ENCODE assay signal across 8 cellular contexts in genomic region chr6:137589067-137589848, GRCh38.
DNase-seq lines count a peak whose midpoint lies in the region; ATAC-seq and TF ChIP-seq lines count a peak whose summit lies in the region.

No MANE protein-coding gene starts in this region.

- H3K79me2 ChIP-seq in mesendoderm (ENCODE audit: control insufficient read depth, insufficient read depth, low read length), result no peaks in the 10 kb centered on the region

- H3K27ac ChIP-seq in IMR-90 (ENCODE audit: insufficient read depth, low read length), result no peak overlapping the region
- H3K27ac ChIP-seq in breast epithelium, result no peak overlapping the region
- H3K27ac ChIP-seq in mesendoderm (ENCODE audit: low read depth, low read length), result no peak overlapping the region

- WGBS in IMR-90 (ENCODE audit: extremely low coverage in 2 of 2, insufficient read length in 1 of 2), 2 experiments, result 47% methylated on average over 6 of the region's 9 CpGs; no CpG with 5 or more reads in 1 of the 2 experiments
- no CpG with 5 or more reads among the region's 9 CpGs for WGBS in mesendoderm (ENCODE audit: extremely low coverage, insufficient coverage, low lambda C conversion rate)

- POLR2A ChIA-PET in IMR-90 (lab: Charles Lee; ENCODE audit: unreplicated experiment), result no interaction called here

- H2BK15ac ChIP-seq in IMR-90 (ENCODE audit: low read depth, low read length), result no peak overlapping the region
- H2BK15ac ChIP-seq in mesendoderm (replicated peaks; ENCODE audit: low read depth), result no peak overlapping the region

- dilution Hi-C loops in IMR-90 (cut with HindIII; ENCODE audit: low sequenced_read_pairs, unreplicated experiment), result no loop called here

- H4K8ac ChIP-seq in IMR-90 (ENCODE audit: low read depth in 2 of 2, low read length in 2 of 2), result no peak overlapping the region
- no peak overlapping the region for H4K8ac ChIP-seq in mesendoderm (ENCODE audit: low read depth, low read length)

- no TSS peak for BruUV-seq in IMR-90 (replicated peaks; lab: Mats Ljungman, UMichigan)

- no peak overlapping the region for H2AK9ac ChIP-seq in IMR-90 (replicated peaks; ENCODE audit: low read depth, low read length, poor library complexity)

- H3K9me1 ChIP-seq in IMR-90 (ENCODE audit: insufficient read depth, low read length), result no peaks in the 10 kb centered on the region

- no peak overlapping the region for H2BK20ac ChIP-seq in IMR-90 (ENCODE audit: low read depth, low read length)

- CTCF ChIA-PET in IMR-90 (lab: Yijun Ruan, JAX), result interaction anchor here (0.5 kb wide), 1 partner anchor 13 kb away, joined by 3 read pairs; no protein-coding TSS in a partner anchor

- in situ Hi-C loops in IMR-90 (cut with MboI; ENCODE audit: low sequenced_read_pairs), result no loop called here

- ATAC-seq in GM21717 (IDR thresholded peaks at IDR 0.05; ENCODE audit: unreplicated experiment) (peak; percentile 98), IMR-90 (ENCODE audit: low read depth) (peak; percentile 46)

- H2BK120ac ChIP-seq in IMR-90 (ENCODE audit: low read depth, low read length), result no peak overlapping the region
- no peak overlapping the region for H2BK120ac ChIP-seq in mesendoderm (ENCODE audit: low read depth, low read length)

- TF ChIP-seq POLR2A in IMR-90 (IDR thresholded peaks at IDR 0.05; ENCODE audit: low read depth, low read length) (no peak), breast epithelium (IDR thresholded peaks at IDR 0.05) (no peak)

- H3K4me3 ChIP-seq in IMR-90 (ENCODE audit: insufficient read depth, low read depth, low read length) (no peak overlapping the region), breast epithelium (no peak overlapping the region), mesendoderm (ENCODE audit: low read length) (no peak overlapping the region)

- H3K36me3 ChIP-seq in IMR-90 (ENCODE audit: control insufficient read depth, insufficient read depth, low read length) (no peaks in the 10 kb centered on the region), breast epithelium (no peaks in the 10 kb centered on the region), mesendoderm (ENCODE audit: control insufficient read depth, insufficient read depth, low read length) (no peaks in the 10 kb centered on the region)

- no peaks in the 10 kb centered on the region for H3K9me3 ChIP-seq in IMR-90 (ENCODE audit: control insufficient read depth, insufficient read depth, low read length)
- peaks cover 0 to 9% of the 10 kb centered on the region in 2 donors for H3K9me3 ChIP-seq in breast epithelium

- H3K23ac ChIP-seq in IMR-90 (ENCODE audit: low read depth, low read length) (no peak overlapping the region), mesendoderm (ENCODE audit: low read length) (no peak overlapping the region)

- H3K4me2 ChIP-seq in IMR-90 (ENCODE audit: low read depth, low read length), result no peak overlapping the region
- peak overlapping the region; percentile 7 for H3K4me2 ChIP-seq in mesendoderm (ENCODE audit: low read length)

- TF ChIP-seq RAD21 in IMR-90 (IDR thresholded peaks at IDR 0.05; ENCODE audit: low read length), result peak; percentile 25; the same call in 1 of the 2 replicates

- no peak overlapping the region for H3K56ac ChIP-seq in IMR-90 (ENCODE audit: extremely low read depth, insufficient read depth, low read length)
- peak overlapping the region; percentile 28 for H3K56ac ChIP-seq in mesendoderm (ENCODE audit: low read length)

- H3K4ac ChIP-seq in IMR-90 (ENCODE audit: low read depth, low read length), result no peak overlapping the region
- H3K4ac ChIP-seq in mesendoderm (ENCODE audit: low read depth, low read length), result no peak overlapping the region

- no peak overlapping the region for H3K9ac ChIP-seq in IMR-90 (ENCODE audit: low read depth, low read length)
- no peak overlapping the region for H3K9ac ChIP-seq in mesendoderm (ENCODE audit: low read length)

- H3K18ac ChIP-seq in IMR-90 (ENCODE audit: low read depth, low read length) (no peak overlapping the region), mesendoderm (ENCODE audit: low read length) (no peak overlapping the region)

- H4K91ac ChIP-seq in IMR-90 (ENCODE audit: insufficient read depth, low read depth, low read length), result no peak overlapping the region

- intact Hi-C loops in IMR-90 (cut with micrococcal nuclease) (no loop called here), breast epithelium (cut with DNase I; ENCODE audit: low total_unique reads) (no loop called here), posterior cingulate gyrus (cut with DNase I) (no loop called here)

- no peak overlapping the region for H2AFZ ChIP-seq in IMR-90 (replicated peaks; ENCODE audit: low read length, poor library complexity)

- no peak overlapping the region for H3K14ac ChIP-seq in IMR-90 (replicated peaks; ENCODE audit: low read depth, low read length)

- H4K20me1 ChIP-seq in IMR-90 (ENCODE audit: insufficient read depth, low read length), result no peaks in the 10 kb centered on the region

- DNase-seq in IMR-90 (peak; percentile 50), T-helper 2 cell (peak in 4 of 5 experiments; percentile 25 to 96 (median 56)), breast epithelium (ENCODE audit: low spot score in 2 of 2) (peak in 1 of 2 donors; percentile 25), mesendoderm (peak; percentile 97), posterior cingulate gyrus (no peak), COLO668 (lab: John Stamatoyannopoulos, UW; ENCODE audit: unreplicated experiment) (no peak)

- TF ChIP-seq CTCF in GM12801 (IDR thresholded peaks at IDR 0.05; ENCODE audit: extremely low read depth, insufficient read length) (peak; percentile 94), IMR-90 (conservative IDR thresholded peaks at IDR 0.05; ENCODE audit: low read depth, low read length) (peak; percentile 45), breast epithelium (IDR thresholded peaks at IDR 0.05) (peak in 2 of 3 donors; percentile 40 to 55)

- H3K79me1 ChIP-seq in IMR-90 (ENCODE audit: low read depth in 1 of 2, low read length in 2 of 2), result no peaks in the 10 kb centered on the region
- H3K79me1 ChIP-seq in mesendoderm (ENCODE audit: low read length), result no peaks in the 10 kb centered on the region

- no peak overlapping the region for H4K5ac ChIP-seq in IMR-90 (ENCODE audit: low read depth, low read length)
- no peak overlapping the region for H4K5ac ChIP-seq in mesendoderm (ENCODE audit: low read length)

- H2AK5ac ChIP-seq in IMR-90 (ENCODE audit: low read depth, low read length), result no peak overlapping the region
- no peak overlapping the region for H2AK5ac ChIP-seq in mesendoderm (ENCODE audit: low read length)

- H3K27me3 ChIP-seq in IMR-90 (ENCODE audit: control insufficient read depth, insufficient read depth, low read length) (no peaks in the 10 kb centered on the region), breast epithelium (no peaks in the 10 kb centered on the region), mesendoderm (ENCODE audit: insufficient read depth, low read length, poor library complexity) (no peaks in the 10 kb centered on the region)

- H2BK5ac ChIP-seq in IMR-90 (ENCODE audit: low read depth, low read length, poor library complexity, severe bottlenecking) (no peak overlapping the region), mesendoderm (ENCODE audit: low read length) (no peak overlapping the region)

- H3K4me1 ChIP-seq in IMR-90 (ENCODE audit: control insufficient read depth, insufficient read depth, low read length) (no peaks in the 10 kb centered on the region), breast epithelium (no peaks in the 10 kb centered on the region), mesendoderm (ENCODE audit: control insufficient read depth, low read depth, low read length) (no peaks in the 10 kb centered on the region)

TF ChIP-seq in IMR-90, 13 proteins besides CTCF, POLR2A, EP300 and RAD21:
- TF ChIP-seq NFE2L2 (IDR thresholded peaks at IDR 0.05; ENCODE audit: low read depth, low read length), result no peak
- no peak for TF ChIP-seq MAFK (IDR thresholded peaks at IDR 0.05; ENCODE audit: low read depth, low read length)
- no peak for TF ChIP-seq MXI1 (IDR thresholded peaks at IDR 0.05; ENCODE audit: borderline replicate concordance, low read depth, low read length)
- TF ChIP-seq BHLHE40 (IDR thresholded peaks at IDR 0.05; ENCODE audit: low read depth, low read length), result no peak
- TF ChIP-seq USF2 (IDR thresholded peaks at IDR 0.05; ENCODE audit: low read depth, low read length), result no peak
- TF ChIP-seq CHD1 (IDR thresholded peaks at IDR 0.05; ENCODE audit: low read depth, low read length), result no peak
- TF ChIP-seq RCOR1 (IDR thresholded peaks at IDR 0.05; ENCODE audit: insufficient replicate concordance, low read length), result no peak
- no peak for TF ChIP-seq MAZ (IDR thresholded peaks at IDR 0.05; ENCODE audit: borderline replicate concordance, low read depth, low read length)
- peak; percentile 60; the same call in 1 of the 2 replicates for TF ChIP-seq CEBPB (IDR thresholded peaks at IDR 0.05; ENCODE audit: low read depth, low read length)
- no peak for TF ChIP-seq ELK1 (IDR thresholded peaks at IDR 0.05; ENCODE audit: borderline replicate concordance, low read depth, low read length)
- no peak for TF ChIP-seq FOS (IDR thresholded peaks at IDR 0.05; ENCODE audit: low read depth, low read length)
- no peak for TF ChIP-seq RFX5 (IDR thresholded peaks at IDR 0.05; ENCODE audit: low read depth, low read length)
- TF ChIP-seq SMC3 (IDR thresholded peaks at IDR 0.05; ENCODE audit: low read depth, low read length), result 0 out of 2 replicates have a peak, but pooled peaks have one; percentile 13

Comparison
In these comparisons a context has a peak if more than half of its experiments do, and no peak if none do; other contexts are left out.
1. DNase-seq: peak in IMR-90 (single experiment), T-helper 2 cell (4 of 5) and mesendoderm (single experiment); none in posterior cingulate gyrus (0 of 10) and COLO668 (single experiment).
2. Peak in every context shown above with its lines, with median percentiles within 50 percentile points of each other: CTCF ChIP-seq.